ENCODE assay signal across 9 cellular contexts in the genomic region with DNA sequence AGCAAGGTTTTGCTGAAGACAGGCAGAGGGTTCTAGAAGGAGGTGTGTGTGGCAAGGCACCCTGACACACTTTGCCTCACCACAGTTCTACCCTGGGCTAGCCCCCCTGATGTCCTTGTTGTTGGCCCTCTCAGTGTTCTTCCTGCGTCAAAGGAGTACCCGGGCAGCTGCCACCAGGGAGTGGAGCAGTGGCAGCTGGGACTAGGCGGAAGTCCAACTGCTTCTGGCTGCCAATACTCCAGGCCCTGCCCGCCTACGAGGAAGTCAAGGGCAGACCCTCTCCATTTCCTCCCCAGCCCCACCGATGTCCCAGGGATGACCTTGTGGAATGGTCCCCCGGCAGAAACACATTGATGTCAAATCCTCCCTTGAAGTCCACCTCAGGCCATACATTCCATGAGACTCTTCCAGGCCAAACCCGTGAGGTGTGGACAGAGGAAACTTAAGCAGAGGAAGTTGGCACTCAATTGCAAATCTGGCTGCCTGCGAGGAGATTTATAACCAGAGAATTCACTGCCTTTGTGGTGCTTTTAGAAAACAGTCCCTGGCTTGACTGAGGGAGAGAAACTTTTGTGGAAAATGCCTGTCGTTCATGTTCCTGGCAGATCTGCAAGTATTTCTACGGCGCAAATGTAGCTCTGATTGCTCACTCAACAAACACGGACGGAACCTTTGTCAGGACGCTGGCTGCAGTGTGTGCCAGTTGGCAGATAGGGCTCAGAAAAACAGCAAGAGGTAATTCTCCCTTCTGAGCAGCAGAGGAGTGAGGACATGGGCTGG.
DNase-seq lines count a peak whose midpoint lies in the region; ATAC-seq and TF ChIP-seq lines count a peak whose summit lies in the region.
"Had no signal": no experiment of that assay in that cellular context is flagged by ENCODE, and none has a peak within 500 bp of the region (broad histone marks: within the 10 kb centered on the region; RNA-seq: fewer than 3 reads in every experiment).

No MANE protein-coding gene starts in this region.

- H3K36me3 ChIP-seq in ascending aorta, result no peaks in the 10 kb centered on the region
- no peaks in the 10 kb centered on the region for H3K36me3 ChIP-seq in naive thymus-derived CD4-positive, alpha-beta T cell (ENCODE audit: control insufficient read depth in 2 of 3, insufficient read depth in 3 of 3, low read length in 3 of 3)
- no peaks in the 10 kb centered on the region for H3K36me3 ChIP-seq in upper lobe of right lung

- H3K27ac Mint-ChIP-seq in naive thymus-derived CD4-positive, alpha-beta T cell, result peak overlapping the region in 1 of 9 donors; percentile 21

- POLR2A ChIA-PET in naive thymus-derived CD4-positive, alpha-beta T cell (lab: Charles Lee), result no interaction called here

- DNase-seq in ascending aorta (ENCODE audit: low spot score in 2 of 2), result peak; percentile 41 to 95
- peak; percentile 82 for DNase-seq in globus pallidus (ENCODE audit: low spot score)
- DNase-seq in naive thymus-derived CD4-positive, alpha-beta T cell, result no peak
- peak; percentile 71 for DNase-seq in upper lobe of right lung
- DNase-seq in NCI-H2227 treated with DMSO at 0.1 percent for 48 hours (lab: John Stamatoyannopoulos, UW), result no peak
- DNase-seq in ecto neural progenitor cell (ENCODE audit: low spot score), result no peak
- no peak for DNase-seq in GOT3 (lab: John Stamatoyannopoulos, UW)
- DNase-seq: activated naive CD4-positive, alpha-beta T cell treated with anti-CD3 and anti-CD28 coated beads, Interleukin-2, amount 50 U/mL, for 16 hours; retina had no signal

- peak overlapping the region in 1 of 2 donors; percentile 47 for H3K4me3 ChIP-seq in ascending aorta
- H3K4me3 ChIP-seq in naive thymus-derived CD4-positive, alpha-beta T cell (ENCODE audit: low read length), result no peak overlapping the region
- H3K4me3 ChIP-seq in upper lobe of right lung, result no peak overlapping the region

- peak overlapping the region; percentile 94 to 97 for H3K27ac ChIP-seq in ascending aorta
- no peak overlapping the region for H3K27ac ChIP-seq in naive thymus-derived CD4-positive, alpha-beta T cell (ENCODE audit: low read depth, low read length)
- H3K27ac ChIP-seq in upper lobe of right lung, result peak overlapping the region; percentile 75

- no peaks in the 10 kb centered on the region for H3K9me3 Mint-ChIP-seq in naive thymus-derived CD4-positive, alpha-beta T cell

- TF ChIP-seq CTCF in ascending aorta (IDR thresholded peaks at IDR 0.05) (peak in 2 of 3 experiments; percentile 10 to 20), upper lobe of right lung (IDR thresholded peaks at IDR 0.05) (no peak)

- H3K4me3 Mint-ChIP-seq in naive thymus-derived CD4-positive, alpha-beta T cell, result no peak overlapping the region

- no peaks in the 10 kb centered on the region for H3K27me3 Mint-ChIP-seq in naive thymus-derived CD4-positive, alpha-beta T cell

- CTCF ChIA-PET in naive thymus-derived CD4-positive, alpha-beta T cell (lab: Charles Lee), result no interaction called here

- no peaks in the 10 kb centered on the region for H3K36me3 Mint-ChIP-seq in naive thymus-derived CD4-positive, alpha-beta T cell

- intact Hi-C loops in ascending aorta (cut with DNase I) (loop anchor here (1.0 to 10.0 kb wide), 3 partner anchors 31 to 202 kb away; no protein-coding TSS in a partner anchor), upper lobe of right lung (cut with DNase I) (no loop called here)
- intact Hi-C loops in naive thymus-derived CD4-positive, alpha-beta T cell (cut with micrococcal nuclease), result no loop called here

- H3K9me3 ChIP-seq in ascending aorta (no peaks in the 10 kb centered on the region), upper lobe of right lung (no peaks in the 10 kb centered on the region)
- no peaks in the 10 kb centered on the region for H3K9me3 ChIP-seq in naive thymus-derived CD4-positive, alpha-beta T cell (ENCODE audit: control insufficient read depth in 2 of 3, low read length in 3 of 3)

- ATAC-seq in naive thymus-derived CD4-positive, alpha-beta T cell, result peak; percentile 24
- peak; percentile 83 for ATAC-seq in upper lobe of right lung

- H3K4me1 ChIP-seq in ascending aorta (peaks cover 15 to 59% of the 10 kb centered on the region in 2 donors), upper lobe of right lung (peaks cover 6% of the 10 kb centered on the region)
- no peaks in the 10 kb centered on the region for H3K4me1 ChIP-seq in naive thymus-derived CD4-positive, alpha-beta T cell (ENCODE audit: control insufficient read depth in 2 of 2, insufficient read depth in 2 of 2, low read length in 2 of 2)

- no peaks in the 10 kb centered on the region for H3K27me3 ChIP-seq in ascending aorta
- H3K27me3 ChIP-seq in naive thymus-derived CD4-positive, alpha-beta T cell (ENCODE audit: control insufficient read depth in 2 of 2, insufficient read depth in 2 of 2, low read length in 2 of 2), result no peaks in the 10 kb centered on the region
- H3K27me3 ChIP-seq in upper lobe of right lung, result no peaks in the 10 kb centered on the region

- peaks cover 0 to 12% (median 8%) of the 10 kb centered on the region in 7 donors for H3K4me1 Mint-ChIP-seq in naive thymus-derived CD4-positive, alpha-beta T cell

Comparison
In these comparisons a context has a peak if more than half of its experiments do, and no peak if none do; other contexts are left out.
1. DNase-seq: peak in ascending aorta (2 of 2), globus pallidus (single experiment) and upper lobe of right lung (single experiment); none in naive thymus-derived CD4-positive, alpha-beta T cell (0 of 9), NCI-H2227 treated with DMSO at 0.1 percent for 48 hours (single experiment), ecto neural progenitor cell (single experiment) and GOT3 (single experiment).